In the genomic region with DNA sequence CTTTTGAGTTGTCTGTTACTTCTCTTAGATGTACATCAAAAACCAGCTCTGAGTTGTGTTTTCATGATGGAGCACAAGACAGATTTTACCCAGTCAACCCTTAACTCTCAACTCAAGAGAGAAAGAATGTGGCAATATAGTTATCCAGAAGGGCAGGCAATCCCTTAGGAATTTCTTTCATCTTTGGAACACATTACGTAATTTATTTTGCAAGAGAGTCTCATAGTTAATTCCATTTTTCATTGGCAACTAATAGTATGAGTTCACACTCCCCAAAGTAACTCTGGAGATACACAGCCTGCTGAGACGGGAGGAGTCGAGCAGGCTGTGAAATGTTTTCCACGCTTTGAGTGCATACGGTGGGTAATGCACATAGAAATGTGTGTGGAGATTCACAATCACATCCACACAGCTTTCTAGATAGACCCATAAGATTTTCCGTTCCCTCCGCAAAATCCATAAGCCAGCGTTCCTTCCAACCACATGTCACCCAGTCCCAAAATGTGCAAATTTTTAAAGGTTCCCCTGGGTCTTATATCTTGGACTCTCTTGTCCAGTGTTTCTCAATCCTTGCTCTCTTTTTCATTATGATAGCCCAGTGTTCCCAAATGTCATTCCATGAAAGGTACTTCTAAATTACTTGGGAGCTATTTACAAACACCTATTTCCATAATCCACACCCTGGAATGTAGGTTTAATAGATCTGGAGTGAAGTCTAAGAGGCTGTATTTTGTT, we compare ENCODE assay signal across 1 cellular context.
TF ChIP-seq lines count a peak whose summit lies in the region.

No MANE protein-coding gene starts in this region.

TF ChIP-seq in IMR-90, 13 proteins besides CTCF, POLR2A, EP300 and RAD21:
- TF ChIP-seq FOS (IDR thresholded peaks at IDR 0.05; ENCODE audit: low read depth, low read length) (no peak), CEBPB (IDR thresholded peaks at IDR 0.05; ENCODE audit: low read depth, low read length) (peak; percentile 85), BHLHE40 (IDR thresholded peaks at IDR 0.05; ENCODE audit: low read depth, low read length) (no peak), USF2 (IDR thresholded peaks at IDR 0.05; ENCODE audit: low read depth, low read length) (no peak)
